1 cellular context compared by ENCODE assay signal in genomic region chr6:83442752-83443151, GRCh38.
TF ChIP-seq lines count a peak whose summit lies in the region.

No MANE protein-coding gene starts in this region.

TF ChIP-seq in H1, 55 proteins besides CTCF, POLR2A, EP300 and RAD21:
- 0 out of 2 replicates have a peak, but pooled peaks have one; percentile 20 for TF ChIP-seq CEBPB (IDR thresholded peaks at IDR 0.05; ENCODE audit: low read depth, low read length)
- TF ChIP-seq GTF2F1 (IDR thresholded peaks at IDR 0.05; ENCODE audit: borderline replicate concordance, low read depth, low read length): no peak
